Comparison of ENCODE assay signal across 23 cellular contexts in genomic region chr9:78874056-78874455, GRCh38.
"Had no signal": no experiment of that assay in that cellular context is flagged by ENCODE, and none has a peak within 500 bp of the region (broad histone marks: within the 10 kb centered on the region; RNA-seq: fewer than 3 reads in every experiment).

No MANE protein-coding gene starts in this region.

- H3K4me1 Mint-ChIP-seq: immature natural killer cell; naive thymus-derived CD8-positive, alpha-beta T cell; nephron; neural crest cell; stimulated activated memory B cell treated with anti-CD40 and anti-IgM and Interleukin-4, amounts not matched to agents 10 μg/mL and 1 μg/mL and 100 μg/mL, for 72 hours; stimulated activated naive CD8-positive, alpha-beta T cell treated with anti-CD3 and anti-CD28 coated beads, Interleukin-15, amount 100 ng/mL, for 72 hours had no signal

- ATAC-seq: left colon; left lung; lower lobe of right lung; naive thymus-derived CD8-positive, alpha-beta T cell; right lobe of liver; stimulated activated memory B cell treated with anti-CD40 and anti-IgM and Interleukin-4, amounts not matched to agents 10 μg/mL and 1 μg/mL and 100 μg/mL, for 72 hours; stimulated activated naive CD8-positive, alpha-beta T cell treated with anti-CD3 and anti-CD28 coated beads, Interleukin-15, amount 100 ng/mL, for 72 hours had no signal

- H3K36me3 Mint-ChIP-seq: immature natural killer cell; naive thymus-derived CD8-positive, alpha-beta T cell; stimulated activated memory B cell treated with anti-CD40 and anti-IgM and Interleukin-4, amounts not matched to agents 10 μg/mL and 1 μg/mL and 100 μg/mL, for 72 hours had no signal

- H3K4me3 Mint-ChIP-seq: immature natural killer cell; naive thymus-derived CD8-positive, alpha-beta T cell; nephron; neural crest cell; stimulated activated memory B cell treated with anti-CD40 and anti-IgM and Interleukin-4, amounts not matched to agents 10 μg/mL and 1 μg/mL and 100 μg/mL, for 72 hours; stimulated activated naive CD8-positive, alpha-beta T cell treated with anti-CD3 and anti-CD28 coated beads, Interleukin-15, amount 100 ng/mL, for 72 hours had no signal

- H3K27me3 Mint-ChIP-seq: naive thymus-derived CD8-positive, alpha-beta T cell; stimulated activated memory B cell treated with anti-CD40 and anti-IgM and Interleukin-4, amounts not matched to agents 10 μg/mL and 1 μg/mL and 100 μg/mL, for 72 hours; stimulated activated naive CD8-positive, alpha-beta T cell treated with anti-CD3 and anti-CD28 coated beads, Interleukin-15, amount 100 ng/mL, for 72 hours had no signal

- H3K9me3 Mint-ChIP-seq: stimulated activated memory B cell treated with anti-CD40 and anti-IgM and Interleukin-4, amounts not matched to agents 10 μg/mL and 1 μg/mL and 100 μg/mL, for 72 hours had no signal

- DNase-seq: hypothalamus; immature natural killer cell; kidney; left colon; left lung; lower lobe of right lung; mammary epithelial cell; mesenchymal stem cell; naive thymus-derived CD8-positive, alpha-beta T cell; nucleus accumbens; right lobe of liver; stimulated activated CD4-positive, alpha-beta T cell treated with anti-CD3 and anti-CD28 coated beads, Interleukin-1b, Interleukin-23, amount 100 ng/mL, for 48 hours; stimulated activated CD4-positive, alpha-beta T cell treated with anti-CD3 and anti-CD28 coated beads, Interleukin-2, amount 100 ng/mL, for 48 hours; stimulated activated CD4-positive, alpha-beta T cell treated with anti-CD3 and anti-CD28 coated beads, Interleukin-4, amount 100 ng/mL, for 4 hours; stimulated activated CD8-positive, alpha-beta memory T cell treated with anti-CD3 and anti-CD28 coated beads, Interleukin-4, amount 100 ng/mL, for 48 hours; stimulated activated naive CD4-positive, alpha-beta T cell treated with Interleukin-2 at 50 U/mL for 16 hours; stimulated activated naive CD8-positive, alpha-beta T cell treated with anti-CD3 and anti-CD28 coated beads, Interleukin-15, amount 100 ng/mL, for 72 hours; substantia nigra; upper lobe of left lung had no signal

- H3K27ac Mint-ChIP-seq: immature natural killer cell; naive thymus-derived CD8-positive, alpha-beta T cell; nephron; progenitor cell of endocrine pancreas; stimulated activated memory B cell treated with anti-CD40 and anti-IgM and Interleukin-4, amounts not matched to agents 10 μg/mL and 1 μg/mL and 100 μg/mL, for 72 hours; stimulated activated naive CD8-positive, alpha-beta T cell treated with anti-CD3 and anti-CD28 coated beads, Interleukin-15, amount 100 ng/mL, for 72 hours had no signal
